11 cellular contexts compared by ENCODE assay signal in the genomic region with DNA sequence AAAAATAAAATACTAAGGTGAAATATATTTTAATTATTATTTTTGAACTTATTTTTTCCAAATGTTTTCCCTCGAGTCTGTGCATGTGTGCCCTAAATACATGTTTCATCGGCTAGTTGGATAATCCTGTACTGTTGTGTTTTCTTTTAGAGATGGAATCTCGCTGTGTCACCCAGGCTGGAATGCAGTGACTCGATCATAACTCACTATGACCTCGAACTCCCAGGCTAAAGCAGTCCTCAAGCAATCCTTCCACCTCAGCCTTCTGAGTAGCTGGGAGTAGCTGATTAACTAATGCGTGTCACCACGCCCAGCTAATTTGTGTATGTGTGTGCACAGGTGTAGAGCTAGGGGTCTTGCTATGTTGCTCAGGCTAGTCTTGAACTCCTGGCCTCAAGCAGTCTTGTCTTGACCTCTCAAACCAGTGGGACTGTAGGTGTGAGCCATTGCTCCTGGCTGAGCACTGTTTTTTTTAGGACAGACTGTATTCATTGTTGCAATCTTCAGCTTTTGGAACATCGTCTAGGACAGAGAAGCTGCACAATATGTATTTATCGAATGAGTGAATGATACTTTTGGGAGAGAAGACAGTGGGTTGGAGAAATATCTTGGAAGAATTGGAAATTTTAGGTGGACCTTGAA. TPM values are rescaled to one million over a fixed set of nuclear protein-coding genes. Genes with fewer than 3 reads are reported as not detected.
A peak's percentile ranks its signal among the peaks of the same experiment; 100 is the strongest.
DNase-seq lines count a peak whose midpoint lies in the region; ATAC-seq, FAIRE-seq and TF ChIP-seq lines count a peak whose summit lies in the region.
"Had no signal": no experiment of that assay in that cellular context is flagged by ENCODE, and none has a peak within 500 bp of the region (broad histone marks: within the 10 kb centered on the region; RNA-seq: fewer than 3 reads in every experiment).

No MANE protein-coding gene starts in this region.

- BruUV-seq in PC-9 (replicated peaks; lab: Mats Ljungman, UMichigan) (no TSS peak), endothelial cell of umbilical vein (replicated peaks; lab: Mats Ljungman, UMichigan) (no TSS peak)

- no peak overlapping the region for H2AFZ ChIP-seq in PC-9
- no peak overlapping the region for H2AFZ ChIP-seq in endothelial cell of umbilical vein (ENCODE audit: low read depth, low read length)
- peak overlapping the region; percentile 60 for H2AFZ ChIP-seq in osteoblast (ENCODE audit: low read length)

- H4K20me1 ChIP-seq in PC-9 (ENCODE audit: insufficient read depth) (no peaks in the 10 kb centered on the region), endothelial cell of umbilical vein (replicated peaks; ENCODE audit: control insufficient read depth, extremely low read depth, insufficient read depth, low read length) (no peaks in the 10 kb centered on the region), osteoblast (ENCODE audit: insufficient read depth, low read length) (no peaks in the 10 kb centered on the region)

- H3K27me3 ChIP-seq in PC-9 (ENCODE audit: insufficient read depth, low read depth) (no peaks in the 10 kb centered on the region), endothelial cell of umbilical vein (ENCODE audit: control insufficient read depth in 2 of 2, insufficient read depth in 2 of 2, low read length in 2 of 2) (no peaks in the 10 kb centered on the region), osteoblast (ENCODE audit: insufficient read depth, low read length) (no peaks in the 10 kb centered on the region)

- CTCF ChIA-PET in PC-9 (lab: Charles Lee) (no interaction called here), endothelial cell of umbilical vein (lab: Charles Lee) (no interaction called here)

- ATAC-seq in HG03175 (IDR thresholded peaks at IDR 0.05; ENCODE audit: unreplicated experiment), result no peak
- ATAC-seq in GM21526 (IDR thresholded peaks at IDR 0.05; ENCODE audit: low FRiP score, unreplicated experiment), result no peak

- dilution Hi-C loops in endothelial cell of umbilical vein (cut with MboI; ENCODE audit: extremely low pct_ligation_motif_present, low sequenced_read_pairs), result no loop called here

- no peaks in the 10 kb centered on the region for H3K9me1 ChIP-seq in endothelial cell of umbilical vein (replicated peaks; ENCODE audit: control insufficient read depth, extremely low read depth, insufficient read depth, low read length)

- H3K9me3 ChIP-seq in PC-9 (ENCODE audit: insufficient read depth, low read depth) (no peaks in the 10 kb centered on the region), endothelial cell of umbilical vein (replicated peaks; ENCODE audit: control insufficient read depth, insufficient read depth, low read length) (no peaks in the 10 kb centered on the region), osteoblast (ENCODE audit: low read depth, low read length) (no peaks in the 10 kb centered on the region)

- H3K4me1 ChIP-seq in PC-9 (replicated peaks; ENCODE audit: insufficient read depth) (peaks cover 25% of the 10 kb centered on the region), endothelial cell of umbilical vein (ENCODE audit: control insufficient read depth, extremely low read depth, insufficient read depth, low read length) (peaks cover 13% of the 10 kb centered on the region), osteoblast (ENCODE audit: insufficient read depth, low read length) (peaks cover 31% of the 10 kb centered on the region)

- H3K4me3 ChIP-seq in PC-9 (no peak overlapping the region), endothelial cell of umbilical vein (replicated peaks in 1 of 3; ENCODE audit: insufficient read depth in 1 of 3, low read depth in 1 of 3, low read length in 3 of 3) (no peak overlapping the region), osteoblast (ENCODE audit: insufficient read depth, low read length) (no peak overlapping the region)
- H3K4me3 ChIP-seq: lung had no signal

- no peak for TF ChIP-seq POLR2A in endothelial cell of umbilical vein (IDR thresholded peaks at IDR 0.05; ENCODE audit: low read depth, low read length)

- intact Hi-C loops in PC-9 (cut with micrococcal nuclease; ENCODE audit: unreplicated experiment) (no loop called here), endothelial cell of umbilical vein (cut with micrococcal nuclease) (no loop called here)

- H3K79me2 ChIP-seq in PC-9 (ENCODE audit: low read depth) (peaks cover 18% of the 10 kb centered on the region), endothelial cell of umbilical vein (ENCODE audit: control insufficient read depth, insufficient read depth, low read length) (peaks cover 7% of the 10 kb centered on the region), osteoblast (ENCODE audit: insufficient read depth, low read length) (peaks cover 18% of the 10 kb centered on the region)

- H3K36me3 ChIP-seq in PC-9 (ENCODE audit: low read depth) (0 out of 2 replicates have a peak, but pooled peaks cover 3% of the 10 kb centered on the region), endothelial cell of umbilical vein (ENCODE audit: control insufficient read depth in 2 of 2, extremely low read depth in 1 of 2, insufficient read depth in 2 of 2, low read length in 2 of 2) (peaks cover 0 to 3% of the 10 kb centered on the region in 2 experiments), osteoblast (ENCODE audit: insufficient read depth, low read length) (peaks cover 6% of the 10 kb centered on the region)

- POLR2A ChIA-PET in PC-9 (lab: Charles Lee; ENCODE audit: unreplicated experiment) (interaction anchor here (0.5 to 0.7 kb wide), 2 partner anchors 48 to 226 kb away, joined by 3 to 5 read pairs; no protein-coding TSS in a partner anchor), endothelial cell of umbilical vein (lab: Charles Lee) (no interaction called here)

- TF ChIP-seq CTCF in PC-9 (conservative IDR thresholded peaks at IDR 0.05) (no peak), endothelial cell of umbilical vein (IDR thresholded peaks at IDR 0.05; ENCODE audit: extremely low read depth in 1 of 2, insufficient read depth in 1 of 2, low read depth in 1 of 2, low read length in 2 of 2) (no peak), osteoblast (IDR thresholded peaks at IDR 0.05; ENCODE audit: extremely low read depth, low read depth, low read length) (no peak)

- peaks cover 8% of the 10 kb centered on the region; the same call in 1 of the 2 replicates for H3F3A ChIP-seq in PC-9 (ENCODE audit: insufficient read depth, low read depth)

- FAIRE-seq in endothelial cell of umbilical vein (lab: Jason Lieb, UNC), result peak; percentile 66

- H3K4me2 ChIP-seq in PC-9 (no peak overlapping the region), endothelial cell of umbilical vein (ENCODE audit: insufficient read depth, low read length) (no peak overlapping the region), osteoblast (ENCODE audit: insufficient read depth, low read length) (peak overlapping the region; percentile 49)

- peak; percentile 95 for DNase-seq in ELR (ENCODE audit: low read depth)
- peak; percentile 29 to 62 for DNase-seq in PC-9
- DNase-seq in endothelial cell of umbilical vein (ENCODE audit: low read depth, low spot score), result peak; percentile 46
- peak; percentile 72 for DNase-seq in osteoblast (ENCODE audit: insufficient read length, low spot score, missing footprints)
- DNase-seq in activated CD4-positive, alpha-beta T cell treated with anti-CD3 and anti-CD28 coated beads, Interleukin-2, amount 50 U/mL, for 1 hour, result no peak
- DNase-seq in NCI-H1105 (lab: John Stamatoyannopoulos, UW), result no peak
- DNase-seq: RPMI8226 had no signal

- H3K9me2 ChIP-seq in PC-9 (ENCODE audit: insufficient read depth), result no peaks in the 10 kb centered on the region

- H3K27ac ChIP-seq in PC-9 (peak overlapping the region; percentile 52; the same call in 1 of the 2 replicates), endothelial cell of umbilical vein (ENCODE audit: insufficient read depth, low read depth, low read length) (no peak overlapping the region), osteoblast (ENCODE audit: low read depth, low read length) (peak overlapping the region; percentile 83)
- H3K27ac ChIP-seq: VCaP had no signal

- H3K9ac ChIP-seq in endothelial cell of umbilical vein (replicated peaks; ENCODE audit: extremely low read depth, insufficient read depth, low read length), result no peak overlapping the region

TF ChIP-seq in endothelial cell of umbilical vein, 7 proteins besides CTCF, POLR2A, EP300 and RAD21 (continues in another document):
- no peak for TF ChIP-seq MYC (IDR thresholded peaks at IDR 0.05; ENCODE audit: low read depth, low read length)
- peak; percentile 87 for TF ChIP-seq GATA2 (IDR thresholded peaks at IDR 0.05; ENCODE audit: insufficient read depth, insufficient read length, low read depth, low read length)
- peak; percentile 80 for TF ChIP-seq FOS (IDR thresholded peaks at IDR 0.05; ENCODE audit: borderline replicate concordance, insufficient read depth, low read length)
- peak; percentile 68 for TF ChIP-seq POLR2AphosphoS5 (IDR thresholded peaks at IDR 0.05; ENCODE audit: insufficient read depth, low read depth, low read length)
- TF ChIP-seq JUN (IDR thresholded peaks at IDR 0.05; ENCODE audit: borderline replicate concordance, insufficient read depth, insufficient read length, low read depth), result peak; percentile 21
- TF ChIP-seq, protein P1, sequence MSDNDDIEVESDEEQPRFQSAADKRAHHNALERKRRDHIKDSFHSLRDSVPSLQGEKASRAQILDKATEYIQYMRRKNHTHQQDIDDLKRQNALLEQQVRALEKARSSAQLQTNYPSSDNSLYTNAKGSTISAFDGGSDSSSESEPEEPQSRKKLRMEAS (IDR thresholded peaks at IDR 0.05; ENCODE audit: insufficient read depth, insufficient read length), result no peak

RNA-seq across cellular contexts. Expression of a gene that starts 4.8 kb away (rescaled TPM):
- total RNA-seq in PC-9 (2021) (64.1 and 65.6 TPM in 2 replicates), endothelial cell of umbilical vein (80.0 and 86.0 TPM in 2 replicates), osteoblast (86.0 and 87.6 TPM in 2 replicates)
- polyA plus RNA-seq in endothelial cell of umbilical vein, result 87.7 and 93.4 TPM in 2 replicates
- 86.6 and 90.8 TPM in 2 replicates for polyA plus RNA-seq in endothelial cell of umbilical vein (2011; cell fraction: cytosol; rRNA removed)
- polyA plus RNA-seq in endothelial cell of umbilical vein (2011; cell fraction: nucleus; rRNA removed), result 39.3 and 50.0 TPM in 2 replicates
- polyA plus RNA-seq in endothelial cell of umbilical vein (2012), result 85.1 and 102 TPM in 2 replicates
- polyA minus RNA-seq in endothelial cell of umbilical vein, result 150 and 186 TPM in 2 replicates
- polyA minus RNA-seq in endothelial cell of umbilical vein (2011; cell fraction: cytosol; rRNA and poly(A)+ RNA removed), result 59.7 TPM
- 22.6 and 27.2 TPM in 2 replicates for polyA minus RNA-seq in endothelial cell of umbilical vein (2011; cell fraction: nucleus; rRNA and poly(A)+ RNA removed)

RNA-seq across cellular contexts. Expression of a gene that starts 54.0 kb away (rescaled TPM):
- 54.8 and 59.9 TPM in 2 replicates for total RNA-seq in PC-9 (2021)
- 62.3 and 68.4 TPM in 2 replicates for total RNA-seq in endothelial cell of umbilical vein
- 74.7 and 84.7 TPM in 2 replicates for polyA plus RNA-seq in endothelial cell of umbilical vein
- 82.8 and 96.1 TPM in 2 replicates for polyA plus RNA-seq in endothelial cell of umbilical vein (2011; cell fraction: cytosol; rRNA removed)
- 63.9 and 73.7 TPM in 2 replicates for polyA plus RNA-seq in endothelial cell of umbilical vein (2011; cell fraction: nucleus; rRNA removed)
- polyA plus RNA-seq in endothelial cell of umbilical vein (2012), result 55.9 and 60.3 TPM in 2 replicates
- 80.5 and 96.6 TPM in 2 replicates for polyA minus RNA-seq in endothelial cell of umbilical vein
- 100.0 TPM for polyA minus RNA-seq in endothelial cell of umbilical vein (2011; cell fraction: cytosol; rRNA and poly(A)+ RNA removed)
- polyA minus RNA-seq in endothelial cell of umbilical vein (2011; cell fraction: nucleus; rRNA and poly(A)+ RNA removed), result 40.4 and 53.0 TPM in 2 replicates
- 63.9 and 74.2 TPM in 2 replicates for total RNA-seq in osteoblast

Comparison
In these comparisons a context has a peak if more than half of its experiments do, and no peak if none do; other contexts are left out.
1. DNase-seq: peak in ELR (single experiment), PC-9 (2 of 2), endothelial cell of umbilical vein (single experiment) and osteoblast (single experiment); none in activated CD4-positive, alpha-beta T cell treated with anti-CD3 and anti-CD28 coated beads, Interleukin-2, amount 50 U/mL, for 1 hour (single experiment) and NCI-H1105 (single experiment).